In genomic region chr4:108906866-108907367, GRCh38 we compare ENCODE assay signal across 31 cellular contexts.
"Had no signal": no experiment of that assay in that cellular context is flagged by ENCODE, and none has a peak within 500 bp of the region (broad histone marks: within the 10 kb centered on the region; RNA-seq: fewer than 3 reads in every experiment).

No MANE protein-coding gene starts in this region.

- H3K27ac ChIP-seq: ascending aorta, breast epithelium, coronary artery, dorsolateral prefrontal cortex, esophagus muscularis mucosa, foreskin keratinocyte, gastrocnemius medialis, heart left ventricle, WERI-Rb-1 had no signal

- H3K4me1 ChIP-seq: ascending aorta, breast epithelium, esophagus muscularis mucosa, gastrocnemius medialis, heart left ventricle had no signal

- H3K27me3 ChIP-seq: ascending aorta, breast epithelium, foreskin keratinocyte, gastrocnemius medialis, heart left ventricle had no signal

- ATAC-seq: activated CD4-positive, CD25-positive, alpha-beta regulatory T cell treated with anti-CD3 and anti-CD28 coated beads, Interleukin-2, amount 50 U/mL, for 24 hours; activated CD8-positive, alpha-beta T cell treated with anti-CD3 and anti-CD28 coated beads for 36 hours; activated naive CD4-positive, alpha-beta T cell treated with anti-CD3 and anti-CD28 coated beads, Interleukin-2, amount 50 U/mL, for 72 hours; activated T-cell treated with anti-CD3 and anti-CD28 coated beads, Interleukin-2, amount 50 U/mL, for 72 hours; foreskin keratinocyte; gastrocnemius medialis; heart left ventricle; T-helper 17 cell had no signal

- H3K27me3 Mint-ChIP-seq: brain; central memory CD8-positive, alpha-beta T cell; dendritic cell treated with granulocyte-macrophage colony-stimulating factor and Interleukin-4, amounts not matched to agents 40 ng/mL and 50 ng/mL, for 4 days had no signal

- H3K36me3 Mint-ChIP-seq: activated naive CD4-positive, alpha-beta T cell treated with anti-CD3 and anti-CD28 coated beads, Interleukin-2, amount 10 ng/mL, durations not matched to agents 7 days and 5 days; activated naive CD4-positive, alpha-beta T cell treated with anti-CD3 and anti-CD28 coated beads, Interleukin-2, amount 50 U/mL, for 72 hours; activated naive CD8-positive, alpha-beta T cell treated with anti-CD3 and anti-CD28 coated beads, Interleukin-2, amount 10 ng/mL, durations not matched to agents 7 days and 5 days; brain had no signal

- H3K27ac Mint-ChIP-seq: activated B cell treated with CpG ODN at 0.5 μM for 24 hours; activated CD8-positive, alpha-beta T cell treated with anti-CD3 and anti-CD28 coated beads for 36 hours; activated naive CD4-positive, alpha-beta T cell treated with anti-CD3 and anti-CD28 coated beads, Interleukin-2, amount 10 ng/mL, durations not matched to agents 7 days and 5 days; activated naive CD4-positive, alpha-beta T cell treated with anti-CD3 and anti-CD28 coated beads, Interleukin-2, amount 50 U/mL, for 72 hours; activated naive CD8-positive, alpha-beta T cell treated with anti-CD3 and anti-CD28 coated beads, Interleukin-2, amount 10 ng/mL, durations not matched to agents 7 days and 5 days; activated T-cell treated with anti-CD3 and anti-CD28 coated beads, Interleukin-2, amount 50 U/mL, for 72 hours; brain; dendritic cell treated with granulocyte-macrophage colony-stimulating factor and Interleukin-4, amounts not matched to agents 40 ng/mL and 50 ng/mL, for 4 days; endodermal cell; T-helper 17 cell; T-helper 2 cell treated with Interferon-gamma antibody and Interleukin-4, amounts not matched to agents 5 μg/mL and 100 μg/mL, for 36 hours had no signal

- H3K4me3 ChIP-seq: ascending aorta, breast epithelium, coronary artery, dorsolateral prefrontal cortex, esophagus muscularis mucosa, gastrocnemius medialis, heart left ventricle had no signal

- H3K36me3 ChIP-seq: ascending aorta, breast epithelium, esophagus muscularis mucosa, gastrocnemius medialis, heart left ventricle, WERI-Rb-1 had no signal

- H3K9me3 ChIP-seq: ascending aorta, breast epithelium, esophagus muscularis mucosa, gastrocnemius medialis, heart left ventricle had no signal

- H3K4me3 Mint-ChIP-seq: activated B cell treated with CpG ODN at 0.5 μM for 24 hours; activated CD8-positive, alpha-beta T cell treated with anti-CD3 and anti-CD28 coated beads for 36 hours; activated naive CD4-positive, alpha-beta T cell treated with anti-CD3 and anti-CD28 coated beads, Interleukin-2, amount 10 ng/mL, durations not matched to agents 7 days and 5 days; activated naive CD8-positive, alpha-beta T cell treated with anti-CD3 and anti-CD28 coated beads, Interleukin-2, amount 10 ng/mL, durations not matched to agents 7 days and 5 days; activated T-cell treated with anti-CD3 and anti-CD28 coated beads, Interleukin-2, amount 50 U/mL, for 72 hours; brain; central memory CD8-positive, alpha-beta T cell; dendritic cell treated with granulocyte-macrophage colony-stimulating factor and Interleukin-4, amounts not matched to agents 40 ng/mL and 50 ng/mL, for 4 days; endodermal cell; T-helper 17 cell; T-helper 2 cell treated with Interferon-gamma antibody and Interleukin-4, amounts not matched to agents 5 μg/mL and 100 μg/mL, for 36 hours had no signal

- H3K4me1 Mint-ChIP-seq: activated B cell treated with CpG ODN at 0.5 μM for 24 hours; activated naive CD8-positive, alpha-beta T cell treated with anti-CD3 and anti-CD28 coated beads, Interleukin-2, amount 10 ng/mL, durations not matched to agents 7 days and 5 days; central memory CD8-positive, alpha-beta T cell; endodermal cell; T-helper 17 cell had no signal

- DNase-seq: activated B cell treated with CpG ODN at 0.5 μM for 24 hours; activated CD4-positive, alpha-beta T cell treated with anti-CD3 and anti-CD28 coated beads for 48 hours; activated CD4-positive, alpha-beta T cell treated with anti-CD3 and anti-CD28 coated beads, Interleukin-2, amount 50 U/mL, for 1 hour; activated CD4-positive, alpha-beta T cell treated with anti-CD3 and anti-CD28 coated beads, Interleukin-2, amount 50 U/mL, for 48 hours; activated CD8-positive, alpha-beta memory T cell treated with anti-CD3 and anti-CD28 coated beads for 24 hours; activated CD8-positive, alpha-beta T cell treated with anti-CD3 and anti-CD28 coated beads for 36 hours; activated gamma-delta T cell; activated naive CD4-positive, alpha-beta T cell; activated naive CD4-positive, alpha-beta T cell treated with anti-CD3 and anti-CD28 coated beads, Interleukin-2, amount 10 ng/mL, durations not matched to agents 7 days and 5 days; activated naive CD8-positive, alpha-beta T cell treated with anti-CD3 and anti-CD28 coated beads, Interleukin-2, amount 10 ng/mL, durations not matched to agents 7 days and 5 days; activated T-cell treated with anti-CD3 and anti-CD28 coated beads, Interleukin-2, amount 50 U/mL, for 72 hours; dorsolateral prefrontal cortex; effector memory CD4-positive, alpha-beta T cell; endodermal cell; foreskin keratinocyte; gastrocnemius medialis; glutamatergic neuron; heart left ventricle; T-helper 17 cell; T1000; WERI-Rb-1 had no signal

- H3K9me3 Mint-ChIP-seq: activated B cell treated with CpG ODN at 0.5 μM for 24 hours; activated CD8-positive, alpha-beta T cell treated with anti-CD3 and anti-CD28 coated beads for 36 hours; activated naive CD4-positive, alpha-beta T cell treated with anti-CD3 and anti-CD28 coated beads, Interleukin-2, amount 10 ng/mL, durations not matched to agents 7 days and 5 days; activated naive CD4-positive, alpha-beta T cell treated with anti-CD3 and anti-CD28 coated beads, Interleukin-2, amount 50 U/mL, for 72 hours; activated naive CD8-positive, alpha-beta T cell treated with anti-CD3 and anti-CD28 coated beads, Interleukin-2, amount 10 ng/mL, durations not matched to agents 7 days and 5 days; activated T-cell treated with anti-CD3 and anti-CD28 coated beads, Interleukin-2, amount 50 U/mL, for 72 hours; brain; central memory CD8-positive, alpha-beta T cell; dendritic cell treated with granulocyte-macrophage colony-stimulating factor and Interleukin-4, amounts not matched to agents 40 ng/mL and 50 ng/mL, for 4 days; endodermal cell; T-helper 2 cell treated with Interferon-gamma antibody and Interleukin-4, amounts not matched to agents 5 μg/mL and 100 μg/mL, for 36 hours had no signal
